In genomic region chr1:232579958-232580705, GRCh38 we compare ENCODE assay signal across 11 cellular contexts. TPM values are rescaled to one million over a fixed set of nuclear protein-coding genes. Genes with fewer than 3 reads are reported as not detected.
DNase-seq lines count a peak whose midpoint lies in the region; ATAC-seq, FAIRE-seq and TF ChIP-seq lines count a peak whose summit lies in the region.
"Had no signal": no experiment of that assay in that cellular context is flagged by ENCODE, and none has a peak within 500 bp of the region (broad histone marks: within the 10 kb centered on the region; RNA-seq: fewer than 3 reads in every experiment).

No MANE protein-coding gene starts in this region.

- peaks cover 31% of the 10 kb centered on the region for H3K4me1 Mint-ChIP-seq in CD14-positive monocyte
- peaks cover 33% of the 10 kb centered on the region for H3K4me1 Mint-ChIP-seq in activated naive CD4-positive, alpha-beta T cell treated with anti-CD3 and anti-CD28 coated beads, Interleukin-2, amount 50 U/mL, for 24 hours

- no peaks in the 10 kb centered on the region for H3K4me1 ChIP-seq in mucosa of descending colon (ENCODE audit: low read depth)

- no peak overlapping the region for H3K4me3 Mint-ChIP-seq in CD14-positive monocyte
- peak overlapping the region; percentile 1 for H3K4me3 Mint-ChIP-seq in activated naive CD4-positive, alpha-beta T cell treated with anti-CD3 and anti-CD28 coated beads, Interleukin-2, amount 50 U/mL, for 24 hours

- no peaks in the 10 kb centered on the region for H3K9me3 ChIP-seq in mucosa of descending colon

- no peaks in the 10 kb centered on the region for H3K36me3 Mint-ChIP-seq in CD14-positive monocyte
- H3K36me3 Mint-ChIP-seq in activated naive CD4-positive, alpha-beta T cell treated with anti-CD3 and anti-CD28 coated beads, Interleukin-2, amount 50 U/mL, for 24 hours = no peaks in the 10 kb centered on the region

- peaks cover 0 to 2% (median 0%) of the 10 kb centered on the region in 3 donors for H3K27me3 Mint-ChIP-seq in CD14-positive monocyte (ENCODE audit: low read depth in 3 of 3)
- H3K27me3 Mint-ChIP-seq in activated naive CD4-positive, alpha-beta T cell treated with anti-CD3 and anti-CD28 coated beads, Interleukin-2, amount 50 U/mL, for 24 hours = no peaks in the 10 kb centered on the region

- no peak for DNase-seq in CD14-positive monocyte (ENCODE audit: low spot score)
- DNase-seq in GM19239 (ENCODE audit: insufficient read length, low spot score) = no peak
- DNase-seq in mucosa of descending colon = no peak
- no peak for DNase-seq in SHP77 treated with DMSO at 0.1 percent for 48 hours (lab: John Stamatoyannopoulos, UW)
- no peak for DNase-seq in NCI-H128 (lab: John Stamatoyannopoulos, UW; ENCODE audit: unreplicated experiment)
- DNase-seq in NCI-H2196 treated with DMSO at 0.1 percent for 48 hours (lab: John Stamatoyannopoulos, UW; ENCODE audit: unreplicated experiment) = no peak
- DNase-seq: activated effector memory CD4-positive, alpha-beta T cell treated with anti-CD3 and anti-CD28 coated beads, Interleukin-2, amount 50 U/mL, for 16 hours; NCI-H1092 treated with DMSO at 0.1 percent for 48 hours; NCI-H526 treated with DMSO at 0.1 percent for 48 hours; retina had no signal

- no peak for TF ChIP-seq CTCF in CD14-positive monocyte (IDR thresholded peaks at IDR 0.05)
- TF ChIP-seq CTCF in mucosa of descending colon (IDR thresholded peaks at IDR 0.05) = no peak

- no peaks in the 10 kb centered on the region for H3K36me3 ChIP-seq in mucosa of descending colon (ENCODE audit: low read depth)

- H3K9me3 Mint-ChIP-seq in CD14-positive monocyte = peaks cover 0 to 2% (median 0%) of the 10 kb centered on the region in 7 donors
- no peaks in the 10 kb centered on the region for H3K9me3 Mint-ChIP-seq in activated naive CD4-positive, alpha-beta T cell treated with anti-CD3 and anti-CD28 coated beads, Interleukin-2, amount 50 U/mL, for 24 hours

- no peak overlapping the region for H3K4me3 ChIP-seq in mucosa of descending colon

- FAIRE-seq in GM19239 (lab: Jason Lieb, UNC) = peak; percentile 35

- peak overlapping the region in 4 of 7 donors; percentile 2 to 75 (median 28) for H3K27ac Mint-ChIP-seq in CD14-positive monocyte
- H3K27ac Mint-ChIP-seq in activated naive CD4-positive, alpha-beta T cell treated with anti-CD3 and anti-CD28 coated beads, Interleukin-2, amount 50 U/mL, for 24 hours = no peak overlapping the region

- intact Hi-C loops in CD14-positive monocyte (cut with micrococcal nuclease) (loop anchor here in 1 of 2 donors (10.0 kb wide), 1 partner anchor 45 kb away; no protein-coding TSS in a partner anchor), mucosa of descending colon (cut with DNase I, micrococcal nuclease) (no loop called here)

- peak; percentile 22 for ATAC-seq in mucosa of descending colon

RNA-seq across cellular contexts. Expression of gene SIPA1L2, which starts 49.8 kb away (rescaled TPM):
- polyA plus RNA-seq in CD14-positive monocyte = 1 to 10 TPM in 1 of 2 donors, under 1 TPM in 1; 0.64 to 1.3 TPM
- total RNA-seq in mucosa of descending colon = 10 to 100 TPM; 78.7 to 94.4 (median 79.0) TPM
